ENCODE assay signal across 8 cellular contexts in genomic region chr10:73887038-73888015, GRCh38. TPM values are rescaled to one million over a fixed set of nuclear protein-coding genes. Genes with fewer than 3 reads are reported as not detected.
DNase-seq lines count a peak whose midpoint lies in the region; ATAC-seq, FAIRE-seq and TF ChIP-seq lines count a peak whose summit lies in the region.

No MANE protein-coding gene starts in this region.

- TF ChIP-seq POLR2A in lower leg skin (IDR thresholded peaks at IDR 0.05) (no peak), GM18505 (IDR thresholded peaks at IDR 0.05; ENCODE audit: borderline replicate concordance, extremely low read depth, insufficient read depth, insufficient read length) (no peak)

- FAIRE-seq in bronchial epithelial cell (lab: Jason Lieb, UNC) = no peak

- H3K27me3 ChIP-seq in bronchial epithelial cell (ENCODE audit: control insufficient read depth, insufficient read depth, low read length) = no peaks in the 10 kb centered on the region
- no peaks in the 10 kb centered on the region for H3K27me3 ChIP-seq in tibial artery

- H3K4me3 ChIP-seq in bronchial epithelial cell (ENCODE audit: low read depth, low read length) = no peak overlapping the region
- no peak overlapping the region for H3K4me3 ChIP-seq in lower leg skin (ENCODE audit: low read depth, poor library complexity, severe bottlenecking)
- peak overlapping the region in 1 of 2 donors; percentile 3 for H3K4me3 ChIP-seq in tibial artery

- DNase-seq in AG08396 (ENCODE audit: low spot score) (peak; percentile 71), NCI-H1105 treated with DMSO at 0.1 percent for 48 hours (lab: John Stamatoyannopoulos, UW) (peak; percentile 90), bronchial epithelial cell (ENCODE audit: low read depth) (peak; percentile 93), lower leg skin (ENCODE audit: low spot score in 2 of 2) (peak; percentile 80 to 93), tibial artery (peak; percentile 83 to 94), T-helper 1 cell (no peak)
- no peak for DNase-seq in activated CD4-positive, alpha-beta T cell treated with anti-CD3 and anti-CD28 coated beads for 4 hours

- H3K27ac ChIP-seq in tibial artery = peak overlapping the region; percentile 70 to 79

- TF ChIP-seq CTCF in bronchial epithelial cell (IDR thresholded peaks at IDR 0.05; ENCODE audit: insufficient read depth, low read length, severe bottlenecking) (no peak), lower leg skin (IDR thresholded peaks at IDR 0.05) (no peak), tibial artery (IDR thresholded peaks at IDR 0.05) (peak; percentile 8 to 22)

- 10 to 12% methylated on average over 14 of the region's 15 CpGs for WGBS in lower leg skin, 2 donors

- no peak for ATAC-seq in GM18505 (IDR thresholded peaks at IDR 0.05; ENCODE audit: unreplicated experiment)

- H3K36me3 ChIP-seq in bronchial epithelial cell (ENCODE audit: control insufficient read depth, insufficient read depth, low read length) (no peaks in the 10 kb centered on the region), tibial artery (no peaks in the 10 kb centered on the region)

- intact Hi-C loops in lower leg skin (cut with DNase I; ENCODE audit: low total_unique reads) (loop anchor here (5.0 kb wide), 1 partner anchor 55 kb away; no protein-coding TSS in a partner anchor), tibial artery (cut with DNase I; ENCODE audit: low total_unique reads) (loop anchor here (2.0 to 10.0 kb wide), 2 partner anchors 53 to 197 kb away; no protein-coding TSS in a partner anchor)

- peaks cover 9 to 47% (median 34%) of the 10 kb centered on the region in 4 donors for H3K4me1 ChIP-seq in tibial artery

- no peaks in the 10 kb centered on the region for H3K9me3 ChIP-seq in tibial artery

RNA-seq across cellular contexts. Expression of gene CAMK2G, which starts 13.0 kb away (rescaled TPM):
- total RNA-seq in bronchial epithelial cell = 13.4 and 16.5 TPM in 2 replicates
- total RNA-seq in lower leg skin = 10 to 100 TPM; 20.0 to 27.9 (median 24.2) TPM

RNA-seq across cellular contexts. Expression of gene PLAU, which starts 23.6 kb away (rescaled TPM):
- total RNA-seq in bronchial epithelial cell (26.3 and 30.0 TPM in 2 replicates), lower leg skin (10 to 100 TPM; 12.7 to 28.5 (median 14.7) TPM)

Comparison
In these comparisons a context has a peak if more than half of its experiments do, and no peak if none do; other contexts are left out.
1. DNase-seq: peak in AG08396 (single experiment), NCI-H1105 treated with DMSO at 0.1 percent for 48 hours (single experiment), bronchial epithelial cell (single experiment), lower leg skin (2 of 2) and tibial artery (2 of 2); none in T-helper 1 cell (0 of 5) and activated CD4-positive, alpha-beta T cell treated with anti-CD3 and anti-CD28 coated beads for 4 hours (0 of 2).
2. CTCF ChIP-seq: peak in tibial artery (2 of 2); none in bronchial epithelial cell (single experiment) and lower leg skin (0 of 3).